In the genomic region with DNA sequence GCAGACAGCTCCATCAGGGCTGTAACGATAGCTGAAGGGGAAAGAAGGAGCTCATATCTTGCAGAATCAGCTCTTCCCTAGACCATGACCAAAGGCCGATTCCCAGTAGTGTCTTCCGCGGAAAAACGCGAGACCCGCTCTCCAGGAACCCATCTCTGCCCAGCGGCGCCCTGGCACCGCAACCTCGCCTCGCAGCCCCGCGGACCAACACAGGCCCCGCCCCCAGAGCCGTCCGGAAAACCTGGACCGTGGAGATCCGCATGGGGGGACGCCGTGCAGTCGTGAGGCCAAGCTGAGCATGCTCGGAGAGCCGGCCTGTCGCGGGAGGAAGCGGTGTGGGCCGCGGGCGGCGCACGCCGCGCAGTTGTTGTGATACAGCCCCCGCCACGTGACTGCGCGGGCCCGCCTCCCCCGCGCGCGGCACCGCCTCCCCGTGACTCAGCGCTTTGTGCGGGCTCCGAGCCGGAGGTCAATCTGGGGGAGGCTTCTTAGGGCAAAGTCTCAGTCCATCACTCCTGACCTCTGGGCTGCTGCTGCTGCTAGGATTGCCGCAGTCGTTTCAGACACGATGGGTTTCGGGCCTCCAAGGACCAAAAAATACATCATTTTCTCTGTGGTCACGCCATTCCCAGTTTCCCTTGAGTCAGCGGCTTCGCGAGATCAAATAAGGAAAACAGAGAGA, we compare ENCODE assay signal across 1 cellular context.
A peak's percentile ranks its signal among the peaks of the same experiment; 100 is the strongest.
TF ChIP-seq lines count a peak whose summit lies in the region.

No MANE protein-coding gene starts in this region.

TF ChIP-seq in HepG2, 621 proteins besides CTCF, POLR2A, EP300 and RAD21 (continued from another document and continues in another):
- TF ChIP-seq CCDC6 (CRISPR knock-in tag; IDR thresholded peaks at IDR 0.05) = peak; percentile 99
- TF ChIP-seq SKI (IDR thresholded peaks at IDR 0.05; ENCODE audit: partially characterized antibody) = peak; percentile 86
- TF ChIP-seq ZNF839 (CRISPR knock-in tag; IDR thresholded peaks at IDR 0.05; ENCODE audit: borderline replicate concordance) = peak; percentile 95; the same call in 1 of the 2 replicates
- no peak for TF ChIP-seq TIGD3 (CRISPR knock-in tag; IDR thresholded peaks at IDR 0.05; ENCODE audit: borderline replicate concordance)
- TF ChIP-seq AGO1 (IDR thresholded peaks at IDR 0.05; ENCODE audit: low read depth, low read length, poor library complexity, severe bottlenecking) = peak; percentile 65
- TF ChIP-seq, protein P1, sequence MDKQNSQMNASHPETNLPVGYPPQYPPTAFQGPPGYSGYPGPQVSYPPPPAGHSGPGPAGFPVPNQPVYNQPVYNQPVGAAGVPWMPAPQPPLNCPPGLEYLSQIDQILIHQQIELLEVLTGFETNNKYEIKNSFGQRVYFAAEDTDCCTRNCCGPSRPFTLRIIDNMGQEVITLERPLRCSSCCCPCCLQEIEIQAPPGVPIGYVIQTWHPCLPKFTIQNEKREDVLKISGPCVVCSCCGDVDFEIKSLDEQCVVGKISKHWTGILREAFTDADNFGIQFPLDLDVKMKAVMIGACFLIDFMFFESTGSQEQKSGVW (CRISPR knock-in tag; IDR thresholded peaks at IDR 0.05; ENCODE audit: borderline replicate concordance) = no peak; the same call in 1 of the 2 replicates
- peak; percentile 90; the same call in 1 of the 2 replicates for TF ChIP-seq CBX5 (CRISPR knock-in tag; IDR thresholded peaks at IDR 0.05; ENCODE audit: borderline replicate concordance)
- TF ChIP-seq ZNF83 (CRISPR knock-in tag; IDR thresholded peaks at IDR 0.05; ENCODE audit: borderline replicate concordance) = peak; percentile 94; the same call in 1 of the 2 replicates
- peak; percentile 94 for TF ChIP-seq SMAD1 (CRISPR knock-in tag; IDR thresholded peaks at IDR 0.05; ENCODE audit: borderline replicate concordance, low read depth)
- no peak for TF ChIP-seq TRIM22 (IDR thresholded peaks at IDR 0.05)
- TF ChIP-seq ZNF496 (CRISPR knock-in tag; IDR thresholded peaks at IDR 0.05; ENCODE audit: insufficient replicate concordance) = no peak
- TF ChIP-seq RBM39 (IDR thresholded peaks at IDR 0.05; ENCODE audit: low read depth, low read length, poor library complexity, severe bottlenecking) = peak; percentile 95
- TF ChIP-seq ZBTB25 (CRISPR knock-in tag; IDR thresholded peaks at IDR 0.05) = peak; percentile 93
- peak; percentile 97 for TF ChIP-seq RXRB (CRISPR knock-in tag; IDR thresholded peaks at IDR 0.05; ENCODE audit: borderline replicate concordance)
- peak; percentile 46; the same call in 1 of the 2 replicates for TF ChIP-seq HMG20B (CRISPR knock-in tag; conservative IDR thresholded peaks at IDR 0.05)
- peak; percentile 86 for TF ChIP-seq RCOR2 (CRISPR knock-in tag; IDR thresholded peaks at IDR 0.05)
- TF ChIP-seq, protein P2, sequence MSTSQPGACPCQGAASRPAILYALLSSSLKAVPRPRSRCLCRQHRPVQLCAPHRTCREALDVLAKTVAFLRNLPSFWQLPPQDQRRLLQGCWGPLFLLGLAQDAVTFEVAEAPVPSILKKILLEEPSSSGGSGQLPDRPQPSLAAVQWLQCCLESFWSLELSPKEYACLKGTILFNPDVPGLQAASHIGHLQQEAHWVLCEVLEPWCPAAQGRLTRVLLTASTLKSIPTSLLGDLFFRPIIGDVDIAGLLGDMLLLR (CRISPR knock-in tag; IDR thresholded peaks at IDR 0.05) = peak; percentile 91; the same call in 1 of the 2 replicates
- no peak for TF ChIP-seq NFIB (CRISPR knock-in tag; IDR thresholded peaks at IDR 0.05; ENCODE audit: borderline replicate concordance)
- TF ChIP-seq, protein P3, sequence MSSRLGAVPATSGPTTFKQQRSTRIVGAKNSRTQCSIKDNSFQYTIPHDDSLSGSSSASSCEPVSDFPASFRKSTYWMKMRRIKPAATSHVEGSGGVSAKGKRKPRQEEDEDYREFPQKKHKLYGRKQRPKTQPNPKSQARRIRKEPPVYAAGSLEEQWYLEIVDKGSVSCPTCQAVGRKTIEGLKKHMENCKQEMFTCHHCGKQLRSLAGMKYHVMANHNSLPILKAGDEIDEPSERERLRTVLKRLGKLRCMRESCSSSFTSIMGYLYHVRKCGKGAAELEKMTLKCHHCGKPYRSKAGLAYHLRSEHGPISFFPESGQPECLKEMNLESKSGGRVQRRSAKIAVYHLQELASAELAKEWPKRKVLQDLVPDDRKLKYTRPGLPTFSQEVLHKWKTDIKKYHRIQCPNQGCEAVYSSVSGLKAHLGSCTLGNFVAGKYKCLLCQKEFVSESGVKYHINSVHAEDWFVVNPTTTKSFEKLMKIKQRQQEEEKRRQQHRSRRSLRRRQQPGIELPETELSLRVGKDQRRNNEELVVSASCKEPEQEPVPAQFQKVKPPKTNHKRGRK (CRISPR knock-in tag; IDR thresholded peaks at IDR 0.05) = no peak
- TF ChIP-seq ZEB1 (IDR thresholded peaks at IDR 0.05; ENCODE audit: insufficient replicate concordance, low read depth) = no peak
- TF ChIP-seq SOX5 (CRISPR knock-in tag; IDR thresholded peaks at IDR 0.05; ENCODE audit: borderline replicate concordance) = peak; percentile 90
- peak; percentile 90; the same call in 1 of the 2 replicates for TF ChIP-seq ZNF709 (CRISPR knock-in tag; IDR thresholded peaks at IDR 0.05)
- peak; percentile 98 for TF ChIP-seq ZFP91 (CRISPR knock-in tag; IDR thresholded peaks at IDR 0.05; ENCODE audit: borderline replicate concordance)
- no peak; the same call in none of the 2 replicates for TF ChIP-seq DNMT1 (CRISPR knock-in tag; IDR thresholded peaks at IDR 0.05)
- no peak for TF ChIP-seq ZNF7 (CRISPR knock-in tag; IDR thresholded peaks at IDR 0.05)
- TF ChIP-seq ZFX (CRISPR knock-in tag; IDR thresholded peaks at IDR 0.05; ENCODE audit: low read depth) = peak; percentile 94
- TF ChIP-seq, protein P4, sequence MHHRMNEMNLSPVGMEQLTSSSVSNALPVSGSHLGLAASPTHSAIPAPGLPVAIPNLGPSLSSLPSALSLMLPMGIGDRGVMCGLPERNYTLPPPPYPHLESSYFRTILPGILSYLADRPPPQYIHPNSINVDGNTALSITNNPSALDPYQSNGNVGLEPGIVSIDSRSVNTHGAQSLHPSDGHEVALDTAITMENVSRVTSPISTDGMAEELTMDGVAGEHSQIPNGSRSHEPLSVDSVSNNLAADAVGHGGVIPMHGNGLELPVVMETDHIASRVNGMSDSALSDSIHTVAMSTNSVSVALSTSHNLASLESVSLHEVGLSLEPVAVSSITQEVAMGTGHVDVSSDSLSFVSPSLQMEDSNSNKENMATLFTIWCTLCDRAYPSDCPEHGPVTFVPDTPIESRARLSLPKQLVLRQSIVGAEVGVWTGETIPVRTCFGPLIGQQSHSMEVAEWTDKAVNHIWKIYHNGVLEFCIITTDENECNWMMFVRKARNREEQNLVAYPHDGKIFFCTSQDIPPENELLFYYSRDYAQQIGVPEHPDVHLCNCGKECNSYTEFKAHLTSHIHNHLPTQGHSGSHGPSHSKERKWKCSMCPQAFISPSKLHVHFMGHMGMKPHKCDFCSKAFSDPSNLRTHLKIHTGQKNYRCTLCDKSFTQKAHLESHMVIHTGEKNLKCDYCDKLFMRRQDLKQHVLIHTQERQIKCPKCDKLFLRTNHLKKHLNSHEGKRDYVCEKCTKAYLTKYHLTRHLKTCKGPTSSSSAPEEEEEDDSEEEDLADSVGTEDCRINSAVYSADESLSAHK (CRISPR knock-in tag; IDR thresholded peaks at IDR 0.05; ENCODE audit: borderline replicate concordance) = peak; percentile 54
- TF ChIP-seq ZBTB2 (CRISPR knock-in tag; IDR thresholded peaks at IDR 0.05; ENCODE audit: low read depth) = peak; percentile 78
- TF ChIP-seq ZNF562 (CRISPR knock-in tag; IDR thresholded peaks at IDR 0.05; ENCODE audit: borderline replicate concordance) = no peak; the same call in 1 of the 2 replicates
- peak; percentile 72; the same call in 1 of the 2 replicates for TF ChIP-seq ZNF225 (CRISPR knock-in tag; IDR thresholded peaks at IDR 0.05)
- peak; percentile 84; the same call in 1 of the 2 replicates for TF ChIP-seq ZNF256 (CRISPR knock-in tag; conservative IDR thresholded peaks at IDR 0.05)
- TF ChIP-seq, protein P5, sequence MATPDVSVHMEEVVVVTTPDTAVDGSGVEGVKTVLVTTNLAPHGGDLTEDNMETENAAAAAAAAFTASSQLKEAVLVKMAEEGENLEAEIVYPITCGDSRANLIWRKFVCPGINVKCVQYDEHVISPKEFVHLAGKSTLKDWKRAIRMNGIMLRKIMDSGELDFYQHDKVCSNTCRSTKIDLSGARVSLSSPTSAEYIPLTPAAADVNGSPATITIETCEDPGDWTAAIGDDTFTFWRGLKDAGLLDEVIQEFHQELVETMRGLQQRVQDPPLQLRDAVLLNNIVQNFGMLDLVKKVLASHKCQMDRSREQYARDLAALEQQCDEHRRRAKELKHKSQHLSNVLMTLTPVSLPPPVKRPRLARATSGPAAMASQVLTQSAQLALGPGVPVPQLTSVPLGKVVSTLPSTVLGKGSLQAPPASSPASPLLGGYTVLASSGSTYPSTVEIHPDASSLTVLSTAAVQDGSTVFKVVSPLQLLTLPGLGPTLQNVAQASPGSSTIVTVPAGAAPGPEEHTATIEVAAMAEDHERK (CRISPR knock-in tag; IDR thresholded peaks at IDR 0.05; ENCODE audit: low read depth) = peak; percentile 77
- peak; percentile 82; the same call in 1 of the 2 replicates for TF ChIP-seq LBX2 (CRISPR knock-in tag; IDR thresholded peaks at IDR 0.05; ENCODE audit: borderline replicate concordance)
- TF ChIP-seq XBP1 (CRISPR knock-in tag; IDR thresholded peaks at IDR 0.05) = peak; percentile 71
- 0 out of 2 replicates have a peak, but pooled peaks have one; percentile 50 for TF ChIP-seq MIER2 (CRISPR knock-in tag; IDR thresholded peaks at IDR 0.05)
- TF ChIP-seq ZMYM4 (CRISPR knock-in tag; IDR thresholded peaks at IDR 0.05) = peak; percentile 100
- TF ChIP-seq BHLHE40 (IDR thresholded peaks at IDR 0.05; ENCODE audit: low read length) = peak; percentile 99
